24 cellular contexts compared by ENCODE assay signal in genomic region chr5:142428036-142428772, GRCh38.
"Had no signal": no experiment of that assay in that cellular context is flagged by ENCODE, and none has a peak within 500 bp of the region (broad histone marks: within the 10 kb centered on the region; RNA-seq: fewer than 3 reads in every experiment).

No MANE protein-coding gene starts in this region.

- ATAC-seq: activated naive CD4-positive, alpha-beta T cell treated with anti-CD3 and anti-CD28 coated beads, Interleukin-2, amount 50 U/mL, for 72 hours; gastroesophageal sphincter; heart left ventricle; lower lobe of right lung; naive thymus-derived CD4-positive, alpha-beta T cell; stimulated activated naive CD8-positive, alpha-beta T cell treated with anti-CD3 and anti-CD28 coated beads, Interleukin-15, amount 100 ng/mL, for 72 hours had no signal

- H3K4me3 ChIP-seq: adrenal gland, esophagus muscularis mucosa, gastroesophageal sphincter, heart left ventricle, lower lobe of right lung, prostate gland, right atrium auricular region, skin epidermis, vagina had no signal

- H3K36me3 ChIP-seq: adrenal gland, esophagus muscularis mucosa, gastroesophageal sphincter, heart left ventricle, lower lobe of right lung, prostate gland, right atrium auricular region, vagina had no signal

- H3K9me3 ChIP-seq: adrenal gland, esophagus muscularis mucosa, gastroesophageal sphincter, heart left ventricle, lower lobe of right lung, prostate gland, right atrium auricular region, vagina had no signal

- H3K4me1 ChIP-seq: prostate gland had no signal

- DNase-seq: activated B cell treated with CpG ODN at 0.5 μM for 24 hours; activated CD4-positive, alpha-beta memory T cell treated with anti-CD3 and anti-CD28 coated beads for 36 hours; activated CD4-positive, alpha-beta T cell treated with anti-CD3 and anti-CD28 coated beads for 4 hours; activated gamma-delta T cell treated with Interleukin-2 at 50 U/mL for 16 hours; activated T-cell treated with anti-CD3 and anti-CD28 coated beads for 4 hours; adrenal gland; effector CD8-positive, alpha-beta T cell; heart left ventricle; kidney glomerular epithelial cell; lower lobe of right lung; midbrain; naive thymus-derived CD4-positive, alpha-beta T cell; stimulated activated CD4-positive, alpha-beta T cell treated with anti-CD3 and anti-CD28 coated beads, Interleukin-15, amount 100 ng/mL, for 24 hours; stimulated activated CD4-positive, alpha-beta T cell treated with anti-CD3 and anti-CD28 coated beads, Interleukin-4, amount 100 ng/mL, for 1 hour; stimulated activated naive CD8-positive, alpha-beta T cell treated with anti-CD3 and anti-CD28 coated beads, Interleukin-15, amount 100 ng/mL, for 72 hours; T-helper 2 cell; trophoblast cell had no signal

- H3K27me3 ChIP-seq: adrenal gland, esophagus muscularis mucosa, gastroesophageal sphincter, right atrium auricular region, vagina had no signal

- H3K27ac ChIP-seq: esophagus muscularis mucosa, lower lobe of right lung, prostate gland, right atrium auricular region, skin epidermis, vagina had no signal
